In the genomic region with DNA sequence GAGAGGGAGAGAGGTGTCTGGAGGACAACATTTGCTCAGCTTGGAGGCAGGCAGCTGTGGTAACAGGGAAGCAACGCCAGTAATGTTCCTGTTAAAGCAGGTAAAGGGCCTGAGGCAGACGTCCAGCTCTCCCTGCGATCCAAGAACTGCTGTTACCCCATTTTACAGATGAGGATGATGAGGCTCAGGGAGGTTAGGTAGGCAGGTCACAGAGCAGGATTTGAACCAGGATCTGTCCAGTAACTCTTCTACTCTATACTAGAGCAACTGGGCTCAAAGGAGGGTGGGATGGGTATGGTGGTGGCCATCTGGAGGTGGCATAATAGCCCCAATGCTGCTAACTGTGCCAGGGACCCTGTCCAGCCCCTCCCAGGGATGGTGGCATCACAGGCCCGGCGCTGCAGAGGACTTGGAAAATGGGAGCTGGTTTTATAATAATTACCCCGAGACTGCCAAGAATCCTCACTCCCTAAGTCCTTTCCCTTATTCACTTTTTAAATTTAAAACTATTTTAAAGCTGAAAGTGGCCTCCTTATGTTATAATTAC, we compare ENCODE assay signal across 26 cellular contexts. TPM values are rescaled to one million over a fixed set of nuclear protein-coding genes. Genes with fewer than 3 reads are reported as not detected.
"Had no signal": no experiment of that assay in that cellular context is flagged by ENCODE, and none has a peak within 500 bp of the region (broad histone marks: within the 10 kb centered on the region; RNA-seq: fewer than 3 reads in every experiment).

No MANE protein-coding gene starts in this region.

- H3K36me3 ChIP-seq: MG63 had no signal

- DNase-seq: Karpas-422, KG1, MG63, NCI-H1092, NCI-H1105 treated with DMSO at 0.1 percent for 48 hours, NCI-H1417 treated with DMSO at 0.1 percent for 48 hours, NCI-H146, NCI-H1694 treated with DMSO at 0.1 percent for 48 hours, NCI-H1930, NCI-H2081, NCI-H2107, NCI-H2171, NCI-H226, NCI-H446, NCI-H510A, NCI-H524 treated with DMSO at 0.1 percent for 48 hours, NCI-H69, NCI-H774, RPMI8226, SHP77, SW 1271, T-cell had no signal

- H3K9me3 Mint-ChIP-seq: T-cell had no signal

- H3K4me3 Mint-ChIP-seq: T-cell had no signal

- H3K27me3 ChIP-seq: MG63 had no signal

- H3K4me3 ChIP-seq: MG63 had no signal

- H3K9me3 ChIP-seq: MG63, SK-N-SH had no signal

- H3K27ac Mint-ChIP-seq: T-cell had no signal

- H3K4me1 Mint-ChIP-seq: T-cell had no signal

- H3K36me3 Mint-ChIP-seq: T-cell had no signal

- H3K27me3 Mint-ChIP-seq: T-cell had no signal

- FAIRE-seq: RCC 7860 had no signal

- ATAC-seq: T-cell had no signal

RNA-seq across cellular contexts. Expression of gene CA7, which starts 12.0 kb away (rescaled TPM):
- total RNA-seq: HT1080, SK-MEL-5, T-cell had no signal

RNA-seq across cellular contexts. Expression of gene TERB1, which starts 54.9 kb away (rescaled TPM):
- total RNA-seq: HT1080, SK-MEL-5 had no signal
